ENCODE assay signal across 18 cellular contexts in the genomic region with DNA sequence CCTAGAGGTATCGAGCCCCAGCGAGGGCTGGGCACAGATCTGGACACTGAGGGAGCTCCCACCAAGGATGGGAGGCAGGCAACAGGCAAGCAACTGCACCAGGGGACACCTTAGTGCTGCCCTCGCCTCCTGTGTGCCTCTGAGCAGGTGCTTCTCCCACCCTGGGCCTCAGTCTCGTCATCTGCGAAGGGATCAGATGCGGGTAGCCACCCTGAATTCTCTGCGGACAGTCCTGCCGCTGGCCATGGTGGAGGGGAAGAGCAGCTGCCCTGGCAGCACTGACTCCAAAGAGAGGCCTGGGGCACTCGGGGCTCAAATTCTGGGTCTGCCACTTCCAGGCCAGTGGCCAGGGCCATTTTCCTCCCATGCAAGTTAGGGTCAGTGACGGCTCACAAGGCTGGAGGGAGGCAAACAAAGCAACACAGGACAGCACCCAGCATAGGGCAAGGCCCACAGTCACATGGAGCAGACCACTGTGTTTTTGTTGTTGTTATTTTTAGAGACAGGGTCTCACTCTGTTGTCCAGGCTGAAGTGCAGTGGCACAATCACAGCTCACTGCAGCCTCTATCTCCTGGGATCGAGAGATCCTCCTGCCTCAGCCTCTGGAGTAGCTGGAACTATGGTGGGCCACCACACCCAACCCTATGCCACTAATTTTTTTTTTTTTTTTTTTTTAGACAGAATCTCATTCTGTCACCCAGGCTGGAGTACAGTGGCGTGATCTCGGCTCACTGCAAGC.
"Had no signal": no experiment of that assay in that cellular context is flagged by ENCODE, and none has a peak within 500 bp of the region (broad histone marks: within the 10 kb centered on the region; RNA-seq: fewer than 3 reads in every experiment).

No MANE protein-coding gene starts in this region.

- H3K4me1 ChIP-seq: body of pancreas, prostate gland, uterus had no signal

- DNase-seq: activated CD4-positive, alpha-beta T cell treated with anti-CD3 and anti-CD28 coated beads for 36 hours; activated CD8-positive, alpha-beta memory T cell treated with anti-CD3 and anti-CD28 coated beads for 24 hours; activated naive CD4-positive, alpha-beta T cell treated with anti-CD3 and anti-CD28 coated beads, Interleukin-2, amount 10 ng/mL, durations not matched to agents 7 days and 5 days; amniotic stem cell; effector memory CD8-positive, alpha-beta T cell; midbrain; stimulated activated CD4-positive, alpha-beta T cell treated with anti-CD3 and anti-CD28 coated beads, Interleukin-2, amount 100 ng/mL, for 48 hours; T-helper 9 cell; uterus had no signal

- H3K36me3 ChIP-seq: gastroesophageal sphincter, prostate gland, suprapubic skin, uterus had no signal

- H3K36me3 Mint-ChIP-seq: activated naive CD4-positive, alpha-beta T cell treated with anti-CD3 and anti-CD28 coated beads, Interleukin-2, amount 10 ng/mL, durations not matched to agents 7 days and 5 days had no signal

- H3K27ac ChIP-seq: body of pancreas, gastroesophageal sphincter, prostate gland, suprapubic skin, uterus, VCaP had no signal

- H3K4me1 Mint-ChIP-seq: activated T-helper 17 cell treated with anti-CD3 and anti-CD28 coated beads, Interleukin-2, amount 50 U/mL, for 72 hours; central memory CD8-positive, alpha-beta T cell had no signal

- H3K4me3 Mint-ChIP-seq: activated CD4-positive, alpha-beta T cell treated with anti-CD3 and anti-CD28 coated beads for 36 hours; activated naive CD4-positive, alpha-beta T cell treated with anti-CD3 and anti-CD28 coated beads, Interleukin-2, amount 10 ng/mL, durations not matched to agents 7 days and 5 days; activated T-helper 17 cell treated with anti-CD3 and anti-CD28 coated beads, Interleukin-2, amount 50 U/mL, for 72 hours; central memory CD8-positive, alpha-beta T cell; effector memory CD8-positive, alpha-beta T cell had no signal

- H3K4me3 ChIP-seq: body of pancreas, gastroesophageal sphincter, prostate gland, suprapubic skin, uterus had no signal

- FAIRE-seq: keratinocyte had no signal

- ATAC-seq: activated CD4-positive, alpha-beta T cell treated with anti-CD3 and anti-CD28 coated beads for 36 hours; activated T-helper 17 cell treated with anti-CD3 and anti-CD28 coated beads, Interleukin-2, amount 50 U/mL, for 72 hours; body of pancreas; effector memory CD8-positive, alpha-beta T cell; gastroesophageal sphincter; stimulated activated naive CD8-positive, alpha-beta T cell treated with anti-CD3 and anti-CD28 coated beads, Interleukin-15, Interleukin-2, amounts not matched to agents 100 U/mL and 50 U/mL, for 24 hours had no signal

- H3K9me3 ChIP-seq: body of pancreas, gastroesophageal sphincter, prostate gland, suprapubic skin, uterus had no signal

- H3K27me3 ChIP-seq: body of pancreas, gastroesophageal sphincter, suprapubic skin, uterus had no signal

- H3K9me3 Mint-ChIP-seq: activated naive CD4-positive, alpha-beta T cell treated with anti-CD3 and anti-CD28 coated beads, Interleukin-2, amount 10 ng/mL, durations not matched to agents 7 days and 5 days; activated T-helper 17 cell treated with anti-CD3 and anti-CD28 coated beads, Interleukin-2, amount 50 U/mL, for 72 hours; central memory CD8-positive, alpha-beta T cell; effector memory CD8-positive, alpha-beta T cell had no signal

- H3K27ac Mint-ChIP-seq: activated CD4-positive, alpha-beta T cell treated with anti-CD3 and anti-CD28 coated beads for 36 hours; activated naive CD4-positive, alpha-beta T cell treated with anti-CD3 and anti-CD28 coated beads, Interleukin-2, amount 10 ng/mL, durations not matched to agents 7 days and 5 days; activated T-helper 17 cell treated with anti-CD3 and anti-CD28 coated beads, Interleukin-2, amount 50 U/mL, for 72 hours had no signal
